ENCODE assay signal across 27 cellular contexts in genomic region chr3:129469026-129469425, GRCh38. TPM values are rescaled to one million over a fixed set of nuclear protein-coding genes. Genes with fewer than 3 reads are reported as not detected.
DNase-seq lines count a peak whose midpoint lies in the region; ATAC-seq, FAIRE-seq and TF ChIP-seq lines count a peak whose summit lies in the region.
"Had no signal": no experiment of that assay in that cellular context is flagged by ENCODE, and none has a peak within 500 bp of the region (broad histone marks: within the 10 kb centered on the region; RNA-seq: fewer than 3 reads in every experiment).

No MANE protein-coding gene starts in this region.

- ATAC-seq in T-helper 17 cell (peak; percentile 54), right cardiac atrium (peak; percentile 86 to 93), HG03469 (IDR thresholded peaks at IDR 0.05; ENCODE audit: unreplicated experiment) (no peak)
- ATAC-seq: activated CD4-positive, alpha-beta T cell treated with anti-CD3 and anti-CD28 coated beads for 36 hours; HCT116; natural killer cell treated with Interleukin-12 subunit alpha and Interleukin-12 subunit beta and Interleukin-15 and Interleukin-18, amount 100 ng/mL, for 72 hours had no signal

- H3K27me3 Mint-ChIP-seq in T-helper 17 cell: no peaks in the 10 kb centered on the region
- H3K27me3 Mint-ChIP-seq: activated CD4-positive, alpha-beta T cell treated with anti-CD3 and anti-CD28 coated beads for 36 hours; CD8-positive, alpha-beta memory T cell; dendritic cell treated with granulocyte-macrophage colony-stimulating factor and Interleukin-4, amounts not matched to agents 40 ng/mL and 50 ng/mL, for 4 days; natural killer cell treated with Interleukin-12 subunit alpha and Interleukin-12 subunit beta and Interleukin-15 and Interleukin-18, amount 100 ng/mL, for 72 hours had no signal

- no TSS peak for BruUV-seq in endothelial cell of umbilical vein (replicated peaks; lab: Mats Ljungman, UMichigan)

- FAIRE-seq in endothelial cell of umbilical vein (lab: Jason Lieb, UNC): no peak

- no peaks in the 10 kb centered on the region for H3K79me2 ChIP-seq in endothelial cell of umbilical vein (ENCODE audit: control insufficient read depth, insufficient read depth, low read length)

- peak overlapping the region; percentile 34 for H3K27ac Mint-ChIP-seq in T-helper 17 cell
- H3K27ac Mint-ChIP-seq: activated CD4-positive, alpha-beta T cell treated with anti-CD3 and anti-CD28 coated beads for 36 hours; dendritic cell treated with granulocyte-macrophage colony-stimulating factor and Interleukin-4, amounts not matched to agents 40 ng/mL and 50 ng/mL, for 4 days; natural killer cell treated with Interleukin-12 subunit alpha and Interleukin-12 subunit beta and Interleukin-15 and Interleukin-18, amount 100 ng/mL, for 72 hours had no signal

- H3K9me3 ChIP-seq in T-helper 17 cell (ENCODE audit: control insufficient read depth, low read length, poor library complexity, severe bottlenecking) (no peaks in the 10 kb centered on the region), endothelial cell of umbilical vein (replicated peaks; ENCODE audit: control insufficient read depth, insufficient read depth, low read length) (no peaks in the 10 kb centered on the region), right cardiac atrium (ENCODE audit: control insufficient read depth, low read length) (no peaks in the 10 kb centered on the region), transverse colon (no peaks in the 10 kb centered on the region)
- H3K9me3 ChIP-seq: spleen, thoracic aorta had no signal

- H3K27ac ChIP-seq in endothelial cell of umbilical vein (ENCODE audit: insufficient read depth, low read depth, low read length): no peak overlapping the region
- H3K27ac ChIP-seq in right cardiac atrium (ENCODE audit: low read length): peak overlapping the region; percentile 84
- peak overlapping the region in 3 of 4 donors; percentile 32 to 36 (median 35) for H3K27ac ChIP-seq in transverse colon
- H3K27ac ChIP-seq: PC-9, thoracic aorta had no signal

- no peak for DNase-seq in T-helper 17 cell
- DNase-seq in endothelial cell of umbilical vein (ENCODE audit: low read depth, low spot score): peak; percentile 16
- DNase-seq in right cardiac atrium: no peak
- peak; percentile 35 for DNase-seq in transverse colon
- no peak for DNase-seq in AML-193 (lab: John Stamatoyannopoulos, UW)
- DNase-seq in activated T-cell treated with anti-CD3 and anti-CD28 coated beads, Interleukin-2, amount 50 U/mL, for 48 hours: no peak
- DNase-seq: activated CD4-positive, alpha-beta T cell treated with anti-CD3 and anti-CD28 coated beads for 36 hours; CD8-positive, alpha-beta memory T cell; DMS153; glutamatergic neuron; KBM-7; MM.1S; NCI-H1436 treated with DMSO at 0.1 percent for 48 hours; NCI-H2107; SHP77 treated with DMSO at 0.1 percent for 48 hours; spleen; stimulated activated CD4-positive, alpha-beta T cell treated with anti-CD3 and anti-CD28 coated beads, Interleukin-4, amount 100 ng/mL, for 4 hours had no signal

- H2AFZ ChIP-seq in endothelial cell of umbilical vein (ENCODE audit: low read depth, low read length): no peak overlapping the region
- H2AFZ ChIP-seq: PC-9 had no signal

- dilution Hi-C loops in endothelial cell of umbilical vein (cut with MboI; ENCODE audit: extremely low pct_ligation_motif_present, low sequenced_read_pairs): no loop called here

- CTCF ChIA-PET in endothelial cell of umbilical vein (lab: Charles Lee): interaction anchor here (0.6 to 3.5 kb wide), 4 partner anchors 21 to 86 kb away, joined by 3 to 9 read pairs (median 4); no protein-coding TSS in a partner anchor

- TF ChIP-seq CTCF in endothelial cell of umbilical vein (IDR thresholded peaks at IDR 0.05; ENCODE audit: extremely low read depth in 1 of 2, insufficient read depth in 1 of 2, low read depth in 1 of 2, low read length in 2 of 2) (no peak), transverse colon (IDR thresholded peaks at IDR 0.05) (no peak)

- no peaks in the 10 kb centered on the region for H3K27me3 ChIP-seq in endothelial cell of umbilical vein (ENCODE audit: control insufficient read depth in 2 of 2, insufficient read depth in 2 of 2, low read length in 2 of 2)
- no peaks in the 10 kb centered on the region for H3K27me3 ChIP-seq in right cardiac atrium (ENCODE audit: control insufficient read depth, insufficient read depth)
- no peaks in the 10 kb centered on the region for H3K27me3 ChIP-seq in transverse colon
- H3K27me3 ChIP-seq: spleen had no signal

- WGBS in right cardiac atrium: 26% methylated on average over 2 of the region's 2 CpGs
- WGBS in transverse colon (ENCODE audit: low coverage in 1 of 2), 2 donors: 0 to 50% methylated on average over 1 to 2 of the region's 2 CpGs

- no peak for TF ChIP-seq EP300 in transverse colon (IDR thresholded peaks at IDR 0.05; ENCODE audit: low read depth)

- POLR2A ChIA-PET in endothelial cell of umbilical vein (lab: Charles Lee): no interaction called here

- peaks cover 10% of the 10 kb centered on the region for H3K4me1 Mint-ChIP-seq in T-helper 17 cell
- H3K4me1 Mint-ChIP-seq: CD8-positive, alpha-beta memory T cell had no signal

- H3K4me3 ChIP-seq in endothelial cell of umbilical vein (replicated peaks in 1 of 3; ENCODE audit: insufficient read depth in 1 of 3, low read depth in 1 of 3, low read length in 3 of 3) (no peak overlapping the region), right cardiac atrium (ENCODE audit: low read length) (no peak overlapping the region), transverse colon (no peak overlapping the region)
- H3K4me3 ChIP-seq: PC-9, spleen, thoracic aorta had no signal

- intact Hi-C loops in endothelial cell of umbilical vein (cut with micrococcal nuclease): no loop called here
- intact Hi-C loops in right cardiac atrium (cut with DNase I): no loop called here
- intact Hi-C loops in transverse colon (cut with DNase I; ENCODE audit: low total_unique reads): no loop called here

- no peaks in the 10 kb centered on the region for H3K4me1 ChIP-seq in endothelial cell of umbilical vein (ENCODE audit: control insufficient read depth, extremely low read depth, insufficient read depth, low read length)
- H3K4me1 ChIP-seq in right cardiac atrium (ENCODE audit: control insufficient read depth, insufficient read depth, low read length): peaks cover 8% of the 10 kb centered on the region
- peaks cover 0 to 24% (median 7%) of the 10 kb centered on the region in 4 donors for H3K4me1 ChIP-seq in transverse colon

- H4K20me1 ChIP-seq in endothelial cell of umbilical vein (replicated peaks; ENCODE audit: control insufficient read depth, extremely low read depth, insufficient read depth, low read length): no peaks in the 10 kb centered on the region

- H3K36me3 Mint-ChIP-seq in T-helper 17 cell (ENCODE audit: low read depth): peaks cover 8% of the 10 kb centered on the region
- H3K36me3 Mint-ChIP-seq: natural killer cell treated with Interleukin-12 subunit alpha and Interleukin-12 subunit beta and Interleukin-15 and Interleukin-18, amount 100 ng/mL, for 72 hours had no signal

- no peak overlapping the region for H3K4me2 ChIP-seq in endothelial cell of umbilical vein (ENCODE audit: insufficient read depth, low read length)
- H3K4me2 ChIP-seq: PC-9 had no signal

- H3K4me3 Mint-ChIP-seq in T-helper 17 cell: no peak overlapping the region
- H3K4me3 Mint-ChIP-seq: activated CD4-positive, alpha-beta T cell treated with anti-CD3 and anti-CD28 coated beads for 36 hours; CD8-positive, alpha-beta memory T cell; dendritic cell treated with granulocyte-macrophage colony-stimulating factor and Interleukin-4, amounts not matched to agents 40 ng/mL and 50 ng/mL, for 4 days; natural killer cell treated with Interleukin-12 subunit alpha and Interleukin-12 subunit beta and Interleukin-15 and Interleukin-18, amount 100 ng/mL, for 72 hours had no signal

- H3K9ac ChIP-seq in endothelial cell of umbilical vein (replicated peaks; ENCODE audit: extremely low read depth, insufficient read depth, low read length): no peak overlapping the region

- H3K36me3 ChIP-seq in endothelial cell of umbilical vein (ENCODE audit: control insufficient read depth in 2 of 2, extremely low read depth in 1 of 2, insufficient read depth in 2 of 2, low read length in 2 of 2) (peaks cover 4 to 10% of the 10 kb centered on the region in 2 experiments), transverse colon (no peaks in the 10 kb centered on the region)

- TF ChIP-seq POLR2A in endothelial cell of umbilical vein (IDR thresholded peaks at IDR 0.05; ENCODE audit: low read depth, low read length): no peak
- TF ChIP-seq POLR2A in transverse colon (IDR thresholded peaks at IDR 0.05): no peak

- in situ Hi-C loops in transverse colon (cut with MboI; ENCODE audit: low pct_ligation_motif_present in 1 of 4, low pct_unique_long_range_greater_than_20kb in 1 of 4, low sequenced_read_pairs in 3 of 4): no loop called here

- H3K9me1 ChIP-seq in endothelial cell of umbilical vein (replicated peaks; ENCODE audit: control insufficient read depth, extremely low read depth, insufficient read depth, low read length): no peaks in the 10 kb centered on the region

RNA-seq across cellular contexts. Expression of gene IFT122, which starts 29.0 kb away (rescaled TPM):
- 10 to 100 TPM; 20.1 to 22.8 TPM for total RNA-seq in T-helper 17 cell
- total RNA-seq in endothelial cell of umbilical vein: 36.6 and 41.7 TPM in 2 replicates
- polyA plus RNA-seq in endothelial cell of umbilical vein: 38.4 and 44.3 TPM in 2 replicates
- 26.1 and 28.0 TPM in 2 replicates for polyA plus RNA-seq in endothelial cell of umbilical vein (2011; cell fraction: cytosol; rRNA removed)
- 105 and 116 TPM in 2 replicates for polyA plus RNA-seq in endothelial cell of umbilical vein (2011; cell fraction: nucleus; rRNA removed)
- polyA plus RNA-seq in endothelial cell of umbilical vein (2012): 18.0 and 23.9 TPM in 2 replicates
- 67.1 and 91.1 TPM in 2 replicates for polyA minus RNA-seq in endothelial cell of umbilical vein
- 9.4 TPM for polyA minus RNA-seq in endothelial cell of umbilical vein (2011; cell fraction: cytosol; rRNA and poly(A)+ RNA removed)
- polyA minus RNA-seq in endothelial cell of umbilical vein (2011; cell fraction: nucleus; rRNA and poly(A)+ RNA removed): 56.9 and 73.7 TPM in 2 replicates
- 10 to 100 TPM; 30.7 to 46.4 (median 35.9) TPM for total RNA-seq in right cardiac atrium
- 17.7 TPM for polyA plus RNA-seq in right cardiac atrium
- 10 to 100 TPM; 15.0 to 77.6 (median 16.7) TPM for total RNA-seq in transverse colon

RNA-seq across cellular contexts. Expression of gene MBD4, which starts 29.3 kb away (rescaled TPM):
- total RNA-seq in T-helper 17 cell (10 to 100 TPM; 44.7 to 49.4 TPM), endothelial cell of umbilical vein (33.2 and 39.5 TPM in 2 replicates), right cardiac atrium (10 to 100 TPM; 25.3 to 52.1 (median 25.7) TPM), transverse colon (10 to 100 TPM; 15.0 to 34.4 (median 30.4) TPM)
- polyA plus RNA-seq in endothelial cell of umbilical vein (11.0 and 17.4 TPM in 2 replicates), right cardiac atrium (17.5 TPM)
- 19.7 and 19.8 TPM in 2 replicates for polyA plus RNA-seq in endothelial cell of umbilical vein (2011; cell fraction: cytosol; rRNA removed)
- polyA plus RNA-seq in endothelial cell of umbilical vein (2011; cell fraction: nucleus; rRNA removed): 54.2 and 68.8 TPM in 2 replicates
- polyA plus RNA-seq in endothelial cell of umbilical vein (2012): 16.1 and 22.9 TPM in 2 replicates
- polyA minus RNA-seq in endothelial cell of umbilical vein: 14.0 and 16.5 TPM in 2 replicates
- 28.5 TPM for polyA minus RNA-seq in endothelial cell of umbilical vein (2011; cell fraction: cytosol; rRNA and poly(A)+ RNA removed)
- 35.0 and 41.0 TPM in 2 replicates for polyA minus RNA-seq in endothelial cell of umbilical vein (2011; cell fraction: nucleus; rRNA and poly(A)+ RNA removed)

RNA-seq across cellular contexts. Expression of gene EFCAB12, which starts 40.6 kb away (rescaled TPM):
- total RNA-seq in T-helper 17 cell: 1 to 10 TPM; 2.3 to 5.2 TPM
- 0.25 and 0.49 TPM in 2 replicates for total RNA-seq in endothelial cell of umbilical vein
- polyA plus RNA-seq in endothelial cell of umbilical vein: 0.15 and 0.19 TPM in 2 replicates
- polyA plus RNA-seq in endothelial cell of umbilical vein (2011; cell fraction: cytosol; rRNA removed): 0.05 and 0.10 TPM in 2 replicates
- polyA plus RNA-seq in endothelial cell of umbilical vein (2011; cell fraction: nucleus; rRNA removed): 0.88 and 1.0 TPM in 2 replicates
- polyA plus RNA-seq in endothelial cell of umbilical vein (2012): 0.12 and 0.14 TPM in 2 replicates
- polyA minus RNA-seq in endothelial cell of umbilical vein: 0.10 TPM in 1 of 2 replicates, not detected in the other
- polyA minus RNA-seq in endothelial cell of umbilical vein (2011; cell fraction: cytosol; rRNA and poly(A)+ RNA removed): not detected
- polyA minus RNA-seq in endothelial cell of umbilical vein (2011; cell fraction: nucleus; rRNA and poly(A)+ RNA removed): 0.43 and 0.82 TPM in 2 replicates
- under 1 TPM; 0.34 to 0.72 (median 0.42) TPM for total RNA-seq in right cardiac atrium
- 0.29 TPM for polyA plus RNA-seq in right cardiac atrium
- under 1 TPM in 2 of 4 donors, not detected in 2; 0.14 to 0.32 TPM for total RNA-seq in transverse colon
- total RNA-seq: NCI-H460 had no signal

RNA-seq across cellular contexts. Expression of gene RHO, which starts 59.4 kb away (rescaled TPM):
- total RNA-seq in T-helper 17 cell (not detected), endothelial cell of umbilical vein (not detected in 2 replicates), right cardiac atrium (not detected), transverse colon (not detected)
- polyA plus RNA-seq in endothelial cell of umbilical vein (not detected in 2 replicates), right cardiac atrium (not detected)
- not detected in 2 replicates for polyA plus RNA-seq in endothelial cell of umbilical vein (2011; cell fraction: cytosol; rRNA removed)
- 0.12 TPM in 1 of 2 replicates, not detected in the other for polyA plus RNA-seq in endothelial cell of umbilical vein (2011; cell fraction: nucleus; rRNA removed)
- polyA plus RNA-seq in endothelial cell of umbilical vein (2012): not detected in 2 replicates
- polyA minus RNA-seq in endothelial cell of umbilical vein: not detected in 2 replicates
- not detected for polyA minus RNA-seq in endothelial cell of umbilical vein (2011; cell fraction: cytosol; rRNA and poly(A)+ RNA removed)
- not detected in 2 replicates for polyA minus RNA-seq in endothelial cell of umbilical vein (2011; cell fraction: nucleus; rRNA and poly(A)+ RNA removed)
- total RNA-seq: activated CD4-positive, alpha-beta T cell treated with anti-CD3 and anti-CD28 coated beads for 36 hours; CD8-positive, alpha-beta memory T cell; HT-29; natural killer cell treated with Interleukin-12 subunit alpha and Interleukin-12 subunit beta and Interleukin-15 and Interleukin-18, amount 100 ng/mL, for 72 hours; NCI-H460; osteoblast; PC-9; renal cortical epithelial cell; spleen; thoracic aorta had no signal
- polyA plus RNA-seq: CD8-positive, alpha-beta memory T cell; spleen had no signal

Comparison
In these comparisons a context has a peak if more than half of its experiments do, and no peak if none do; other contexts are left out.
1. DNase-seq: peak in endothelial cell of umbilical vein (single experiment) and transverse colon (single experiment); none in T-helper 17 cell (0 of 3), right cardiac atrium (0 of 3), AML-193 (0 of 2) and activated T-cell treated with anti-CD3 and anti-CD28 coated beads, Interleukin-2, amount 50 U/mL, for 48 hours (0 of 2).